Comparison of ENCODE assay signal across 24 cellular contexts in genomic region chr3:130429069-130430023, GRCh38.
"Had no signal": no experiment of that assay in that cellular context is flagged by ENCODE, and none has a peak within 500 bp of the region (broad histone marks: within the 10 kb centered on the region; RNA-seq: fewer than 3 reads in every experiment).

No MANE protein-coding gene starts in this region.

- H3K9me3 ChIP-seq: mucosa of descending colon, psoas muscle, right lobe of liver, thyroid gland had no signal

- H3K36me3 ChIP-seq: right lobe of liver, thyroid gland had no signal

- DNase-seq: activated CD4-positive, alpha-beta T cell treated with anti-CD3 and anti-CD28 coated beads, Interleukin-2, amount 10 ng/mL, durations not matched to agents 7 days and 5 days; activated CD8-positive, alpha-beta T cell treated with anti-CD3 and anti-CD28 coated beads, Interleukin-2, amount 10 ng/mL, durations not matched to agents 7 days and 5 days; activated naive CD4-positive, alpha-beta T cell treated with anti-CD3 and anti-CD28 coated beads for 36 hours; activated T-cell treated with anti-CD3 and anti-CD28 coated beads, Interleukin-2, amount 50 U/mL, for 24 hours; caudate nucleus; erythroblast; hypothalamus; left ventricle myocardium superior; mucosa of descending colon; naive B cell; psoas muscle; right lobe of liver; small intestine; stimulated activated naive CD4-positive, alpha-beta T cell; T-helper 1 cell; T1000; thyroid gland had no signal

- H3K4me3 ChIP-seq: mucosa of descending colon, psoas muscle, right lobe of liver, thyroid gland had no signal

- H3K4me3 Mint-ChIP-seq: activated CD4-positive, alpha-beta T cell treated with anti-CD3 and anti-CD28 coated beads, Interleukin-2, amount 10 ng/mL, durations not matched to agents 7 days and 5 days; activated CD8-positive, alpha-beta T cell treated with anti-CD3 and anti-CD28 coated beads, Interleukin-2, amount 10 ng/mL, durations not matched to agents 7 days and 5 days; activated naive CD4-positive, alpha-beta T cell treated with anti-CD3 and anti-CD28 coated beads for 36 hours; activated T-cell treated with anti-CD3 and anti-CD28 coated beads, Interleukin-2, amount 50 U/mL, for 24 hours; brain; naive B cell; neural crest cell had no signal

- H3K27me3 Mint-ChIP-seq: brain had no signal

- H3K27ac Mint-ChIP-seq: activated CD4-positive, alpha-beta T cell treated with anti-CD3 and anti-CD28 coated beads, Interleukin-2, amount 10 ng/mL, durations not matched to agents 7 days and 5 days; activated CD8-positive, alpha-beta T cell treated with anti-CD3 and anti-CD28 coated beads, Interleukin-2, amount 10 ng/mL, durations not matched to agents 7 days and 5 days; activated naive CD4-positive, alpha-beta T cell treated with anti-CD3 and anti-CD28 coated beads for 36 hours; activated T-cell treated with anti-CD3 and anti-CD28 coated beads, Interleukin-2, amount 50 U/mL, for 24 hours; activated T-helper 2 cell treated with anti-CD3 and anti-CD28 coated beads, Interferon-gamma antibody, Interleukin-2, Interleukin-4, amounts not matched to agents 10 μg/mL and 5 μg/mL and 100 μg/mL, durations not matched to agents 14 hours and 24 hours and 36 hours had no signal

- ATAC-seq: activated CD4-positive, CD25-positive, alpha-beta regulatory T cell treated with anti-CD3 and anti-CD28 coated beads, Interleukin-2, amount 50 U/mL, for 24 hours; activated CD8-positive, alpha-beta T cell treated with anti-CD3 and anti-CD28 coated beads, Interleukin-2, amount 10 ng/mL, durations not matched to agents 7 days and 5 days; left ventricle myocardium superior; mucosa of descending colon; psoas muscle; right lobe of liver had no signal

- FAIRE-seq: colon, endometrium, frontal cortex, small intestine had no signal

- H3K9me3 Mint-ChIP-seq: activated CD4-positive, alpha-beta T cell treated with anti-CD3 and anti-CD28 coated beads, Interleukin-2, amount 10 ng/mL, durations not matched to agents 7 days and 5 days; activated naive CD4-positive, alpha-beta T cell treated with anti-CD3 and anti-CD28 coated beads for 36 hours; activated T-cell treated with anti-CD3 and anti-CD28 coated beads, Interleukin-2, amount 50 U/mL, for 24 hours; activated T-helper 2 cell treated with anti-CD3 and anti-CD28 coated beads, Interferon-gamma antibody, Interleukin-2, Interleukin-4, amounts not matched to agents 10 μg/mL and 5 μg/mL and 100 μg/mL, durations not matched to agents 14 hours and 24 hours and 36 hours had no signal

- H3K4me1 ChIP-seq: psoas muscle, right lobe of liver, thyroid gland had no signal

- H3K36me3 Mint-ChIP-seq: brain, naive B cell had no signal

- H3K27me3 ChIP-seq: right lobe of liver, thyroid gland had no signal

- H3K27ac ChIP-seq: psoas muscle, right lobe of liver, thyroid gland had no signal

- H3K4me1 Mint-ChIP-seq: activated CD4-positive, alpha-beta T cell treated with anti-CD3 and anti-CD28 coated beads, Interleukin-2, amount 10 ng/mL, durations not matched to agents 7 days and 5 days; brain; naive B cell; neural crest cell had no signal
